In the genomic region with DNA sequence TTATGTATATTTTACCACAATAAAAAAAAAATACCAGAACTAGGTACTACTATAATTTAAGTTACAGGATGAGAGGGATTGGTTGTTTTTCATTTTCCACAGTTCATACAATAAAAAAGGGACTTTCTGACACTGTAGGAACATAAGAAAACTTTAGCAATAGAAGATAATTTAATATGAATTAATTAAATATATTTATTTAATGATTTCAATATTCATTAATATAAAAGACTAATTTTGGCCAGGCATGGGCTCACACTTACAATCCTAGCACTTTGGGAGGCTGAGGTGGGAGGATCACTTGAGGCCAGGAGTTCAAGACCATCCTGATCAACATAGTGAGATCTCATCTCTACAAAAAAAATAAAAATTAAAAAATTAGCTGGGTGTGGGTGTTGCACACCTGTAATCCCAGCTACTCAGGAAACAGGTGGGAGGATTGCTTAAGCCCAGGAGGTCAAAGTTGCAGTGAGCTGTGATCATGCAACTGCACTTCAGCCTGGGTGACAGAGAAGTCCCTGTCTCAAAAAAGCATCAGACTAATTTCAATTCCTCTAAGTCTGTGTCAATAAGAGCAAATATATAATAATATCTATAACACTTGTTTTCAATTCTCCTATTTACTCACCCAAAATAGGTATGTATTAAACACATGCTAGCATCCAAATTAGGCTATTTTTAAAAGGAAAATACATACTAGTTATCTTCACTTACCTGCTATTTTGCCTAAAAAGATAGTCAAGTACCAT, we compare ENCODE assay signal across 16 cellular contexts.
DNase-seq lines count a peak whose midpoint lies in the region; ATAC-seq, FAIRE-seq and TF ChIP-seq lines count a peak whose summit lies in the region.
"Had no signal": no experiment of that assay in that cellular context is flagged by ENCODE, and none has a peak within 500 bp of the region (broad histone marks: within the 10 kb centered on the region; RNA-seq: fewer than 3 reads in every experiment).

No MANE protein-coding gene starts in this region.

- H3K27me3 Mint-ChIP-seq in activated B cell treated with CpG ODN at 0.5 μM for 24 hours, result no peaks in the 10 kb centered on the region
- H3K27me3 Mint-ChIP-seq: activated CD4-positive, alpha-beta T cell treated with anti-CD3 and anti-CD28 coated beads, Interleukin-2, amount 10 ng/mL, durations not matched to agents 7 days and 5 days had no signal

- peaks cover 37% of the 10 kb centered on the region for H3K4me1 Mint-ChIP-seq in activated B cell treated with CpG ODN at 0.5 μM for 24 hours
- H3K4me1 Mint-ChIP-seq: activated CD4-positive, alpha-beta T cell treated with anti-CD3 and anti-CD28 coated beads, Interleukin-2, amount 10 ng/mL, durations not matched to agents 7 days and 5 days had no signal

- no peak overlapping the region for H3K27ac Mint-ChIP-seq in activated B cell treated with CpG ODN at 0.5 μM for 24 hours
- H3K27ac Mint-ChIP-seq: activated CD4-positive, alpha-beta T cell treated with anti-CD3 and anti-CD28 coated beads, Interleukin-2, amount 10 ng/mL, durations not matched to agents 7 days and 5 days had no signal

- FAIRE-seq in GM12892 (lab: Jason Lieb, UNC), result peak; percentile 38
- FAIRE-seq: endometrium, H1 had no signal

- no peak for TF ChIP-seq CTCF in activated B cell treated with CpG ODN at 0.5 μM for 24 hours (IDR thresholded peaks at IDR 0.05)

- POLR2A ChIA-PET in activated B cell treated with CpG ODN at 0.5 μM for 24 hours (lab: Charles Lee), result no interaction called here

- H3K4me3 Mint-ChIP-seq in activated B cell treated with CpG ODN at 0.5 μM for 24 hours, result peak overlapping the region; percentile 16
- H3K4me3 Mint-ChIP-seq: activated CD4-positive, alpha-beta T cell treated with anti-CD3 and anti-CD28 coated beads, Interleukin-2, amount 10 ng/mL, durations not matched to agents 7 days and 5 days had no signal

- H3K9me3 Mint-ChIP-seq in activated B cell treated with CpG ODN at 0.5 μM for 24 hours, result no peaks in the 10 kb centered on the region
- H3K9me3 Mint-ChIP-seq: activated CD4-positive, alpha-beta T cell treated with anti-CD3 and anti-CD28 coated beads, Interleukin-2, amount 10 ng/mL, durations not matched to agents 7 days and 5 days had no signal

- CTCF ChIA-PET in activated B cell treated with CpG ODN at 0.5 μM for 24 hours (lab: Charles Lee), result no interaction called here

- intact Hi-C loops in activated B cell treated with CpG ODN at 0.5 μM for 24 hours (cut with micrococcal nuclease), result no loop called here

- no peaks in the 10 kb centered on the region for H3K36me3 Mint-ChIP-seq in activated B cell treated with CpG ODN at 0.5 μM for 24 hours (ENCODE audit: low read depth)

- no peak for TF ChIP-seq POLR2A in GM12892 (IDR thresholded peaks at IDR 0.05; ENCODE audit: low read depth, low read length)

- ATAC-seq in GM19397 (IDR thresholded peaks at IDR 0.05; ENCODE audit: unreplicated experiment) (peak; percentile 65), HG02884 (IDR thresholded peaks at IDR 0.05; ENCODE audit: unreplicated experiment) (peak; percentile 64), activated B cell treated with CpG ODN at 0.5 μM for 24 hours (ENCODE audit: low read depth) (peak; percentile 18)
- ATAC-seq: mucosa of descending colon, sciatic nerve had no signal

- DNase-seq in GM12892 (ENCODE audit: insufficient read length), result no peak
- no peak for DNase-seq in activated B cell treated with CpG ODN at 0.5 μM for 24 hours
- no peak for DNase-seq in SW 1271 (lab: John Stamatoyannopoulos, UW)
- DNase-seq in NCI-H2107 (lab: John Stamatoyannopoulos, UW), result no peak
- no peak for DNase-seq in activated naive CD4-positive, alpha-beta T cell treated with Interleukin-2 at 50 U/mL for 16 hours
- DNase-seq in cortex of kidney (lab: John Stamatoyannopoulos, UW), result no peak
- DNase-seq: activated CD4-positive, alpha-beta T cell treated with anti-CD3 and anti-CD28 coated beads, Interleukin-2, amount 10 ng/mL, durations not matched to agents 7 days and 5 days; activated naive CD4-positive, alpha-beta T cell; mucosa of descending colon; NCI-H1694; OCI-M1 had no signal
